ENCODE assay signal across 8 cellular contexts in genomic region chr2:182649316-182649715, GRCh38.
DNase-seq lines count a peak whose midpoint lies in the region; ATAC-seq and TF ChIP-seq lines count a peak whose summit lies in the region.

No MANE protein-coding gene starts in this region.

- no peak overlapping the region for H3K27ac ChIP-seq in AG04450 (ENCODE audit: low read depth, low read length)
- no peak overlapping the region for H3K27ac ChIP-seq in SK-N-SH (ENCODE audit: low read depth in 2 of 2, low read length in 1 of 2)
- H3K27ac ChIP-seq in right cardiac atrium (ENCODE audit: low read length), result no peak overlapping the region

- peak; percentile 78 for ATAC-seq in GM18868 (IDR thresholded peaks at IDR 0.05; ENCODE audit: unreplicated experiment)
- ATAC-seq in right cardiac atrium, result peak; percentile 68 to 72
- no peak for ATAC-seq in HG02973 (IDR thresholded peaks at IDR 0.05; ENCODE audit: unreplicated experiment)

- intact Hi-C loops in right cardiac atrium (cut with DNase I), result loop anchor here in 1 of 4 donors (2.0 kb wide), 1 partner anchor 463 kb away; no protein-coding TSS in a partner anchor

- H3K9ac ChIP-seq in SK-N-SH, result no peak overlapping the region

- POLR2A ChIA-PET in AG04450 (lab: Yijun Ruan, JAX) (no interaction called here), SK-N-SH (lab: Yijun Ruan, JAX) (no interaction called here)

- H4K20me1 ChIP-seq in SK-N-SH (ENCODE audit: insufficient read depth), result no peaks in the 10 kb centered on the region

- CTCF ChIA-PET in AG04450 (lab: Charles Lee), result interaction anchor here (0.5 to 4.2 kb wide), 35 partner anchors 12 to 1143 kb away, joined by 3 to 116 read pairs (median 4); no protein-coding TSS in a partner anchor
- CTCF ChIA-PET in SK-N-SH (lab: Yijun Ruan, JAX), result interaction anchor here (0.6 to 5.4 kb wide), 43 partner anchors 8 to 1137 kb away, joined by 3 to 176 read pairs (median 3); no protein-coding TSS in a partner anchor

- H3K27me3 ChIP-seq in AG04450 (ENCODE audit: control insufficient read depth, insufficient read depth, low read length) (no peaks in the 10 kb centered on the region), MG63 (no peaks in the 10 kb centered on the region), SK-N-SH (ENCODE audit: insufficient read depth) (no peaks in the 10 kb centered on the region), right cardiac atrium (ENCODE audit: control insufficient read depth, insufficient read depth) (no peaks in the 10 kb centered on the region)

- H2AFZ ChIP-seq in SK-N-SH (ENCODE audit: low read depth), result no peak overlapping the region

- H3K79me2 ChIP-seq in SK-N-SH (ENCODE audit: insufficient read depth), result no peaks in the 10 kb centered on the region

- TF ChIP-seq RAD21 in SK-N-SH (IDR thresholded peaks at IDR 0.05; ENCODE audit: low read length), result peak; percentile 83

- H3K9me2 ChIP-seq in SK-N-SH, result no peaks in the 10 kb centered on the region

- no peak for DNase-seq in AG04450 (ENCODE audit: low read depth, low spot score)
- DNase-seq in MG63, result peak; percentile 7
- DNase-seq in SK-N-SH, result peak; percentile 38
- peak in 1 of 3 donors; percentile 46 for DNase-seq in right cardiac atrium
- no peak for DNase-seq in cortex of kidney (lab: John Stamatoyannopoulos, UW)
- DNase-seq in activated naive CD4-positive, alpha-beta T cell treated with anti-CD3 and anti-CD28 coated beads, Interleukin-2, amount 50 U/mL, for 16 hours, result no peak

- H3K36me3 ChIP-seq in MG63, result no peaks in the 10 kb centered on the region
- no peaks in the 10 kb centered on the region for H3K36me3 ChIP-seq in SK-N-SH (replicated peaks in 1 of 2; ENCODE audit: control insufficient read depth in 1 of 2, insufficient read depth in 2 of 2, low read length in 1 of 2)

- H3K4me2 ChIP-seq in SK-N-SH, result no peak overlapping the region

- 63% methylated on average over 6 of the region's 6 CpGs for WGBS in SK-N-SH (ENCODE audit: low lambda C conversion rate)
- WGBS in right cardiac atrium, result 68% methylated on average over 6 of the region's 6 CpGs

- H3K4me1 ChIP-seq in SK-N-SH (ENCODE audit: control insufficient read depth in 1 of 2, insufficient read depth in 2 of 2, low read depth in 1 of 2, low read length in 1 of 2) (peaks cover 0 to 14% of the 10 kb centered on the region in 2 experiments; a peak in 2 of 4 replicates), right cardiac atrium (ENCODE audit: control insufficient read depth, insufficient read depth, low read length) (no peaks in the 10 kb centered on the region)

- H3K4me3 ChIP-seq in AG04450 (ENCODE audit: low read depth, low read length) (no peak overlapping the region), MG63 (no peak overlapping the region), SK-N-SH (ENCODE audit: low read depth in 2 of 2, low read length in 1 of 2) (no peak overlapping the region; a peak in 1 of 4 replicates), right cardiac atrium (ENCODE audit: low read length) (no peak overlapping the region)

- TF ChIP-seq CTCF in AG04450 (IDR thresholded peaks at IDR 0.05; ENCODE audit: low read depth, low read length) (peak; percentile 69), SK-N-SH (IDR thresholded peaks at IDR 0.05) (peak; percentile 72)

- H3K9me3 ChIP-seq in AG04450 (ENCODE audit: control insufficient read depth, insufficient read depth, low read length) (no peaks in the 10 kb centered on the region), MG63 (no peaks in the 10 kb centered on the region), SK-N-SH (no peaks in the 10 kb centered on the region), right cardiac atrium (ENCODE audit: control insufficient read depth, low read length) (no peaks in the 10 kb centered on the region)

- no peak for TF ChIP-seq EP300 in SK-N-SH (IDR thresholded peaks at IDR 0.05; ENCODE audit: borderline replicate concordance in 1 of 2, low read depth in 1 of 2, low read length in 1 of 2)

- no peaks in the 10 kb centered on the region for H3F3A ChIP-seq in SK-N-SH (replicated peaks; ENCODE audit: insufficient read depth)

TF ChIP-seq in SK-N-SH, 30 proteins besides CTCF, POLR2A, EP300 and RAD21:
- TF ChIP-seq NRF1 (IDR thresholded peaks at IDR 0.05; ENCODE audit: low read depth, low read length) (no peak), SMC3 (IDR thresholded peaks at IDR 0.05; ENCODE audit: low read depth, low read length) (peak; percentile 85)

Comparison
In these comparisons a context has a peak if more than half of its experiments do, and no peak if none do; other contexts are left out.
1. DNase-seq: peak in MG63 (single experiment) and SK-N-SH (single experiment); none in AG04450 (single experiment), cortex of kidney (single experiment) and activated naive CD4-positive, alpha-beta T cell treated with anti-CD3 and anti-CD28 coated beads, Interleukin-2, amount 50 U/mL, for 16 hours (single experiment).